22 cellular contexts compared by ENCODE assay signal in the genomic region with DNA sequence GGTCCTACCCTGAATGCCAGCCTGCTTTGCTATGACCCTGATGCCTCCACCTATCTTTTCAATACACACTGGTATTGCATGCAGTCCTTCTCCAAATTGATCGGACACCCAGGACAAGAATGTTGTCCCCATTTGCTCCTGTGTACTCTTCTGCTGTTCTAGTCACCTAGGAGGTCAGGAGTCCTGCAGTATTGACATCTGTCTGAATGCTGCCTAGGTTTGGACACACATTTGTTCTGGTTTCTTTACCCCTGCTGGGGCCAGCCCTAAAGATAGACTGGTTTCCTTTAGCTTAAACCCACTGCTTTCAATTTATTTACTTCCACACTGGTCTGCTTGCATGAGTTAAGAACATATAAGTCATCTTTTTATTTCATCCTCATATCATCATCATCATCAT.
"Had no signal": no experiment of that assay in that cellular context is flagged by ENCODE, and none has a peak within 500 bp of the region (broad histone marks: within the 10 kb centered on the region; RNA-seq: fewer than 3 reads in every experiment).

No MANE protein-coding gene starts in this region.

- H3K27ac ChIP-seq: colonic mucosa, epithelial cell of prostate, esophagus squamous epithelium, gastrocnemius medialis, heart right ventricle, left ventricle myocardium inferior, lower lobe of right lung had no signal

- ATAC-seq: effector memory CD8-positive, alpha-beta T cell; esophagus mucosa; gastrocnemius medialis; heart right ventricle; left cardiac atrium; lower lobe of right lung had no signal

- DNase-seq: colonic mucosa; cortex of kidney; effector CD8-positive, alpha-beta T cell; effector memory CD8-positive, alpha-beta T cell; endodermal cell; erythroblast; esophagus squamous epithelium; foreskin fibroblast; foreskin melanocyte; gastrocnemius medialis; glutamatergic neuron; head of caudate nucleus; heart right ventricle; hippocampal formation; left cardiac atrium; left ventricle myocardium inferior; lower lobe of right lung; mesenchymal stem cell had no signal

- H3K27me3 Mint-ChIP-seq: dendritic cell treated with granulocyte-macrophage colony-stimulating factor and Interleukin-4, amounts not matched to agents 40 ng/mL and 50 ng/mL, for 4 days had no signal

- H3K4me3 Mint-ChIP-seq: dendritic cell treated with granulocyte-macrophage colony-stimulating factor and Interleukin-4, amounts not matched to agents 40 ng/mL and 50 ng/mL, for 4 days; effector memory CD8-positive, alpha-beta T cell; endodermal cell; mesothelial cell of epicardium had no signal

- H3K36me3 ChIP-seq: colonic mucosa, esophagus squamous epithelium, gastrocnemius medialis, heart right ventricle, left ventricle myocardium inferior, lower lobe of right lung had no signal

- H3K27me3 ChIP-seq: colonic mucosa, esophagus squamous epithelium, gastrocnemius medialis, heart right ventricle had no signal

- H3K4me1 Mint-ChIP-seq: endodermal cell had no signal

- H3K4me3 ChIP-seq: colonic mucosa, esophagus squamous epithelium, gastrocnemius medialis, heart right ventricle, left ventricle myocardium inferior, lower lobe of right lung had no signal

- H3K27ac Mint-ChIP-seq: dendritic cell treated with granulocyte-macrophage colony-stimulating factor and Interleukin-4, amounts not matched to agents 40 ng/mL and 50 ng/mL, for 4 days; effector memory CD8-positive, alpha-beta T cell; endodermal cell; mesothelial cell of epicardium had no signal

- H3K9me3 Mint-ChIP-seq: effector memory CD8-positive, alpha-beta T cell; endodermal cell; mesothelial cell of epicardium had no signal

- H3K4me1 ChIP-seq: colonic mucosa, esophagus squamous epithelium, gastrocnemius medialis, left ventricle myocardium inferior, lower lobe of right lung had no signal

- H3K9me3 ChIP-seq: colonic mucosa, esophagus squamous epithelium, gastrocnemius medialis, heart right ventricle, left ventricle myocardium inferior, lower lobe of right lung had no signal

- H3K36me3 Mint-ChIP-seq: mesothelial cell of epicardium had no signal
